ENCODE assay signal across 1 cellular context in genomic region chr10:24207781-24208611, GRCh38.
TF ChIP-seq lines count a peak whose summit lies in the region.

No MANE protein-coding gene starts in this region.

TF ChIP-seq in HepG2, 621 proteins besides CTCF, POLR2A, EP300 and RAD21 (continued from another document and continues in another):
- no peak for TF ChIP-seq NFAT5 (CRISPR knock-in tag; IDR thresholded peaks at IDR 0.05)
- TF ChIP-seq STAG1 (CRISPR knock-in tag; IDR thresholded peaks at IDR 0.05), result no peak
- peak; percentile 78 for TF ChIP-seq CREB1 (IDR thresholded peaks at IDR 0.05)
- TF ChIP-seq CREB1 (CRISPR knock-in tag; IDR thresholded peaks at IDR 0.05), result peak; percentile 21; the same call in 1 of the 2 replicates
- TF ChIP-seq NFE2L2 (IDR thresholded peaks at IDR 0.05; ENCODE audit: low read length), result no peak
- TF ChIP-seq MIER2 (CRISPR knock-in tag; IDR thresholded peaks at IDR 0.05), result no peak
- no peak for TF ChIP-seq ATF6 (CRISPR knock-in tag; conservative IDR thresholded peaks at IDR 0.05)
- TF ChIP-seq MED1 (CRISPR knock-in tag; IDR thresholded peaks at IDR 0.05), result 0 out of 2 replicates have a peak, but pooled peaks have one; percentile 30
- 0 out of 2 replicates have a peak, but pooled peaks have one; percentile 33 for TF ChIP-seq RELA (CRISPR knock-in tag; IDR thresholded peaks at IDR 0.05)
- peak; percentile 6; the same call in 1 of the 2 replicates for TF ChIP-seq TCF7 (IDR thresholded peaks at IDR 0.05; ENCODE audit: low read depth)
- TF ChIP-seq NKX3-1 (CRISPR knock-in tag; IDR thresholded peaks at IDR 0.05), result no peak
- no peak for TF ChIP-seq MAFK (conservative IDR thresholded peaks at IDR 0.05 in 1 of 2, IDR thresholded peaks at IDR 0.05 in 1 of 2; ENCODE audit: low read length in 2 of 2)
- no peak for TF ChIP-seq FOXK1 (CRISPR knock-in tag; IDR thresholded peaks at IDR 0.05; ENCODE audit: borderline replicate concordance, low read depth)
- no peak for TF ChIP-seq NPAS2 (CRISPR knock-in tag; IDR thresholded peaks at IDR 0.05; ENCODE audit: borderline replicate concordance)
- TF ChIP-seq ZBTB8A (CRISPR knock-in tag; IDR thresholded peaks at IDR 0.05; ENCODE audit: borderline replicate concordance, low read depth), result no peak
- no peak for TF ChIP-seq FIP1L1 (IDR thresholded peaks at IDR 0.05; ENCODE audit: borderline replicate concordance, insufficient read depth, low read depth, low read length)
- TF ChIP-seq ZC3H4 (CRISPR knock-in tag; IDR thresholded peaks at IDR 0.05; ENCODE audit: borderline replicate concordance), result no peak
- no peak; the same call in 1 of the 2 replicates for TF ChIP-seq TFE3 (CRISPR knock-in tag; IDR thresholded peaks at IDR 0.05)
- TF ChIP-seq DRAP1 (CRISPR knock-in tag; IDR thresholded peaks at IDR 0.05), result no peak
- TF ChIP-seq ZBTB21 (CRISPR knock-in tag; IDR thresholded peaks at IDR 0.05), result 0 out of 2 replicates have a peak, but pooled peaks have one; percentile 35
- TF ChIP-seq NBN (conservative IDR thresholded peaks at IDR 0.05), result no peak
- no peak for TF ChIP-seq PHF5A (CRISPR knock-in tag; IDR thresholded peaks at IDR 0.05; ENCODE audit: low read depth, unreplicated experiment)
- TF ChIP-seq ZNF7 (CRISPR knock-in tag; IDR thresholded peaks at IDR 0.05), result no peak
- TF ChIP-seq ZNF619 (CRISPR knock-in tag; IDR thresholded peaks at IDR 0.05), result no peak
- TF ChIP-seq MLLT10 (CRISPR knock-in tag; IDR thresholded peaks at IDR 0.05), result no peak
- no peak for TF ChIP-seq ZNF451 (CRISPR knock-in tag; IDR thresholded peaks at IDR 0.05)
- TF ChIP-seq ZNF142 (CRISPR knock-in tag; IDR thresholded peaks at IDR 0.05), result no peak
- TF ChIP-seq MTA3 (CRISPR knock-in tag; IDR thresholded peaks at IDR 0.05), result no peak
- peak; percentile 38; the same call in 1 of the 2 replicates for TF ChIP-seq CHD4 (IDR thresholded peaks at IDR 0.05; ENCODE audit: borderline replicate concordance, low read length)
- 0 out of 2 replicates have a peak, but pooled peaks have one; percentile 13 for TF ChIP-seq GFI1 (CRISPR knock-in tag; IDR thresholded peaks at IDR 0.05; ENCODE audit: borderline replicate concordance)
- no peak for TF ChIP-seq ZNF782 (CRISPR knock-in tag; IDR thresholded peaks at IDR 0.05; ENCODE audit: borderline replicate concordance)
- no peak for TF ChIP-seq TAF15 (IDR thresholded peaks at IDR 0.05; ENCODE audit: low read depth, low read length, poor library complexity, severe bottlenecking)
- TF ChIP-seq ZBTB7A (CRISPR knock-in tag; IDR thresholded peaks at IDR 0.05), result no peak
- TF ChIP-seq ZNF460 (CRISPR knock-in tag; IDR thresholded peaks at IDR 0.05; ENCODE audit: borderline replicate concordance), result no peak
- TF ChIP-seq FLYWCH1 (CRISPR knock-in tag; IDR thresholded peaks at IDR 0.05), result no peak
- TF ChIP-seq PATZ1 (CRISPR knock-in tag; IDR thresholded peaks at IDR 0.05), result peak; percentile 60
- no peak for TF ChIP-seq ZNF367 (CRISPR knock-in tag; IDR thresholded peaks at IDR 0.05; ENCODE audit: borderline replicate concordance)
- no peak for TF ChIP-seq ZMAT3 (CRISPR knock-in tag; conservative IDR thresholded peaks at IDR 0.05)
- peak; percentile 58 for TF ChIP-seq HDAC2 (CRISPR knock-in tag; IDR thresholded peaks at IDR 0.05)
- TF ChIP-seq ZEB1 (IDR thresholded peaks at IDR 0.05; ENCODE audit: insufficient replicate concordance, low read depth), result peak; percentile 56
- TF ChIP-seq MAZ (IDR thresholded peaks at IDR 0.05; ENCODE audit: borderline replicate concordance, low read depth, low read length), result no peak
- no peak for TF ChIP-seq MAZ (CRISPR knock-in tag; IDR thresholded peaks at IDR 0.05; ENCODE audit: low read depth)
- no peak for TF ChIP-seq SP1 (IDR thresholded peaks at IDR 0.05)
- TF ChIP-seq SP1 (CRISPR knock-in tag; IDR thresholded peaks at IDR 0.05), result no peak
- TF ChIP-seq AGO1 (IDR thresholded peaks at IDR 0.05; ENCODE audit: low read depth, low read length, poor library complexity, severe bottlenecking), result no peak
- no peak for TF ChIP-seq ZNF572 (CRISPR knock-in tag; IDR thresholded peaks at IDR 0.05)
- TF ChIP-seq ZNF329 (CRISPR knock-in tag; IDR thresholded peaks at IDR 0.05; ENCODE audit: low read depth), result no peak
- TF ChIP-seq CHCHD3 (CRISPR knock-in tag; IDR thresholded peaks at IDR 0.05), result no peak
- peak; percentile 75 for TF ChIP-seq TEAD3 (CRISPR knock-in tag; optimal IDR thresholded peaks at IDR 0.05; ENCODE audit: borderline replicate concordance)
- TF ChIP-seq KMT2A (CRISPR knock-in tag; IDR thresholded peaks at IDR 0.05), result no peak
